In the genomic region with DNA sequence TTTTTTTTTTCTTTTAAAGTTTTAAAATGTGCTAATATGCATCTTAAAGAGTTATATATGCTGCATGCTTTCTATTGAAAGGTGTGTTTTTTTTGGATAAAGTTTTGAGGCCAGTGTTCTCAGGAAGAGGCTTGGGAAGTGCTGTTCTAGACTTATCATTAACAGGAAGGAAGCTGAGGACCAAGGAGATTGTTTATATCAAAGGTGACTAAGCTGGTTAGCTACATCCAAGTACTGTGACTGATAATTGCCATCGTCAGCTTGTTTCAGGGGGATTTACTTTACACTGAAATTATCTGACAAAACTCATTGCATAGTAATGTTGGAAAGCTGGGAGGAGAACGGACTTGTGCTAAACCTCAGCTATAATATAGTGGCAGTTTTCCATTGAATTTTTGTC, we compare ENCODE assay signal across 20 cellular contexts. TPM values are rescaled to one million over a fixed set of nuclear protein-coding genes. Genes with fewer than 3 reads are reported as not detected.
DNase-seq lines count a peak whose midpoint lies in the region; ATAC-seq, FAIRE-seq and TF ChIP-seq lines count a peak whose summit lies in the region.
"Had no signal": no experiment of that assay in that cellular context is flagged by ENCODE, and none has a peak within 500 bp of the region (broad histone marks: within the 10 kb centered on the region; RNA-seq: fewer than 3 reads in every experiment).

No MANE protein-coding gene starts in this region.

- no peak for TF ChIP-seq POLR2A in K562 (conservative IDR thresholded peaks at IDR 0.05)

- H3K4me3 Mint-ChIP-seq in naive thymus-derived CD8-positive, alpha-beta T cell = no peak overlapping the region
- no peak overlapping the region for H3K4me3 Mint-ChIP-seq in CD8-positive, alpha-beta T cell
- H3K4me3 Mint-ChIP-seq: dendritic cell treated with granulocyte-macrophage colony-stimulating factor and Interleukin-4, amounts not matched to agents 40 ng/mL and 50 ng/mL, for 4 days; mesothelial cell of epicardium; neural crest cell had no signal

- H3K27ac Mint-ChIP-seq in naive thymus-derived CD8-positive, alpha-beta T cell = no peak overlapping the region
- H3K27ac Mint-ChIP-seq in CD8-positive, alpha-beta T cell = no peak overlapping the region
- H3K27ac Mint-ChIP-seq: dendritic cell treated with granulocyte-macrophage colony-stimulating factor and Interleukin-4, amounts not matched to agents 40 ng/mL and 50 ng/mL, for 4 days; mesothelial cell of epicardium had no signal

- no peaks in the 10 kb centered on the region for H3K79me2 ChIP-seq in K562 (ENCODE audit: control insufficient read depth, insufficient read depth, low read length)
- no peaks in the 10 kb centered on the region for H3K79me2 ChIP-seq in hepatocyte

- no peak overlapping the region for H2AFZ ChIP-seq in K562 (ENCODE audit: low read depth, low read length)
- H2AFZ ChIP-seq in hepatocyte = no peak overlapping the region

- H3K4me3 ChIP-seq in HEK293 (ENCODE audit: low read depth, low read length) (no peak overlapping the region), K562 (no peak overlapping the region), hepatocyte (no peak overlapping the region)
- H3K4me3 ChIP-seq in CD8-positive, alpha-beta T cell (ENCODE audit: low read depth, low read length) = no peak overlapping the region
- H3K4me3 ChIP-seq: ascending aorta, SK-N-MC, stomach had no signal

- H3K4me1 ChIP-seq in HEK293 (ENCODE audit: control insufficient read depth, insufficient read depth, low read length) (peaks cover 2% of the 10 kb centered on the region; the same call in 1 of the 2 replicates), K562 (replicated peaks in 1 of 2; ENCODE audit: control insufficient read depth in 2 of 2, insufficient read depth in 2 of 2, low read length in 2 of 2) (peaks cover 0 to 4% of the 10 kb centered on the region in 2 experiments; a peak in 2 of 5 replicates), hepatocyte (ENCODE audit: insufficient read depth) (no peaks in the 10 kb centered on the region)
- no peaks in the 10 kb centered on the region for H3K4me1 ChIP-seq in CD8-positive, alpha-beta T cell (ENCODE audit: insufficient read depth, low read length)
- H3K4me1 ChIP-seq: ascending aorta had no signal

- ATAC-seq in K562 (peak; percentile 79), HG03565 (IDR thresholded peaks at IDR 0.05; ENCODE audit: unreplicated experiment) (no peak)
- no peak for ATAC-seq in naive thymus-derived CD8-positive, alpha-beta T cell
- ATAC-seq in CD8-positive, alpha-beta T cell = no peak

- no peaks in the 10 kb centered on the region for H3K9me1 ChIP-seq in K562 (ENCODE audit: control insufficient read depth, insufficient read depth, low read length)

- H3K27ac ChIP-seq in HEK293 (ENCODE audit: extremely low read depth, low read depth, low read length) (no peak overlapping the region), K562 (ENCODE audit: extremely low read depth, low read depth, low read length) (no peak overlapping the region), hepatocyte (no peak overlapping the region)
- no peak overlapping the region for H3K27ac ChIP-seq in CD8-positive, alpha-beta T cell (ENCODE audit: low read depth, low read length)
- H3K27ac ChIP-seq: ascending aorta, SK-N-MC, stomach had no signal

- no peaks in the 10 kb centered on the region for H3K36me3 Mint-ChIP-seq in naive thymus-derived CD8-positive, alpha-beta T cell
- H3K36me3 Mint-ChIP-seq in CD8-positive, alpha-beta T cell = no peaks in the 10 kb centered on the region

- H3K4me2 ChIP-seq in K562 (ENCODE audit: insufficient read depth, low read length) = no peak overlapping the region
- H3K4me2 ChIP-seq in hepatocyte = no peak overlapping the region

- BruUV-seq in K562 (replicated peaks; lab: Mats Ljungman, UMichigan) = no TSS peak

- H3K9ac ChIP-seq in K562 (ENCODE audit: insufficient read depth in 1 of 2, low read depth in 2 of 2, low read length in 2 of 2) = no peak overlapping the region

- H3K9me2 ChIP-seq in hepatocyte (replicated peaks; ENCODE audit: insufficient read depth) = no peaks in the 10 kb centered on the region

- H3K27me3 Mint-ChIP-seq in naive thymus-derived CD8-positive, alpha-beta T cell = peaks cover 0 to 2% (median 0%) of the 10 kb centered on the region in 5 donors
- H3K27me3 Mint-ChIP-seq in CD8-positive, alpha-beta T cell (ENCODE audit: low read depth) = no peaks in the 10 kb centered on the region
- H3K27me3 Mint-ChIP-seq: dendritic cell treated with granulocyte-macrophage colony-stimulating factor and Interleukin-4, amounts not matched to agents 40 ng/mL and 50 ng/mL, for 4 days had no signal

- H4K20me1 ChIP-seq in K562 (replicated peaks; ENCODE audit: control insufficient read depth, insufficient read depth, low read length) = no peaks in the 10 kb centered on the region
- H4K20me1 ChIP-seq in hepatocyte (ENCODE audit: insufficient read depth, poor library complexity, severe bottlenecking) = no peaks in the 10 kb centered on the region

- no peak for TF ChIP-seq EP300 in K562 (IDR thresholded peaks at IDR 0.05; ENCODE audit: low read length)

- no peaks in the 10 kb centered on the region for H3K9me3 Mint-ChIP-seq in naive thymus-derived CD8-positive, alpha-beta T cell
- no peaks in the 10 kb centered on the region for H3K9me3 Mint-ChIP-seq in CD8-positive, alpha-beta T cell
- H3K9me3 Mint-ChIP-seq: dendritic cell treated with granulocyte-macrophage colony-stimulating factor and Interleukin-4, amounts not matched to agents 40 ng/mL and 50 ng/mL, for 4 days; mesothelial cell of epicardium; neural crest cell had no signal

- intact Hi-C loops in K562 (cut with micrococcal nuclease) = loop anchor here (5.0 kb wide), 1 partner anchor 34 kb away; the partner anchor contains the start of gene UTS2B
- intact Hi-C loops in CD8-positive, alpha-beta T cell (cut with DNase I, micrococcal nuclease) = no loop called here

- no peaks in the 10 kb centered on the region for H3K27me3 ChIP-seq in K562 (ENCODE audit: control insufficient read depth in 2 of 2, insufficient read depth in 2 of 2, low read length in 2 of 2)
- no peaks in the 10 kb centered on the region for H3K27me3 ChIP-seq in hepatocyte
- H3K27me3 ChIP-seq in CD8-positive, alpha-beta T cell (ENCODE audit: insufficient read depth, low read length) = no peaks in the 10 kb centered on the region
- H3K27me3 ChIP-seq: ascending aorta, stomach had no signal

- peaks cover 0 to 2% (median 0%) of the 10 kb centered on the region in 4 donors for H3K4me1 Mint-ChIP-seq in naive thymus-derived CD8-positive, alpha-beta T cell
- H3K4me1 Mint-ChIP-seq in CD8-positive, alpha-beta T cell (ENCODE audit: low read depth) = no peaks in the 10 kb centered on the region

- no peak for TF ChIP-seq RAD21 in K562 (CRISPR knock-in tag; conservative IDR thresholded peaks at IDR 0.05 in 1 of 2, IDR thresholded peaks at IDR 0.05 in 1 of 2)

- 12% methylated on average over 2 of the region's 2 CpGs for WGBS in K562 (ENCODE audit: insufficient coverage, low coverage, missing lambda C conversion rate)
- WGBS in hepatocyte (ENCODE audit: low lambda C conversion rate, missing lambda C conversion rate) = 84% methylated on average over 2 of the region's 2 CpGs

- in situ Hi-C loops in Caki2 (cut with HindIII; ENCODE audit: low pct_unique_long_range_greater_than_20kb, low sequenced_read_pairs) = no loop called here
- in situ Hi-C loops in K562 (cut with MboI) = no loop called here

- POLR2A ChIA-PET in HEK293 (lab: Yijun Ruan, JAX) (no interaction called here), K562 (lab: Yijun Ruan, JAX) (interaction anchor here (0.8 to 1.7 kb wide), 3 partner anchors 11 to 30 kb away, joined by 3 to 9 read pairs (median 4); no protein-coding TSS in a partner anchor)
- POLR2A ChIA-PET in naive thymus-derived CD8-positive, alpha-beta T cell (lab: Charles Lee) = no interaction called here
- POLR2A ChIA-PET in CD8-positive, alpha-beta T cell (lab: Charles Lee) = interaction anchor here (0.9 kb wide), 1 partner anchor 12 kb away, joined by 3 read pairs; no protein-coding TSS in a partner anchor

- FAIRE-seq in K562 (lab: Jason Lieb, UNC) = peak; percentile 57

- peaks cover 5 to 50% of the 10 kb centered on the region in 2 experiments; a peak in 2 of 3 replicates for H3K36me3 ChIP-seq in HEK293 (ENCODE audit: control insufficient read depth in 2 of 2, insufficient read depth in 1 of 2, low read length in 2 of 2)
- H3K36me3 ChIP-seq in K562 (ENCODE audit: control insufficient read depth, insufficient read depth, low read length) = peaks cover 47% of the 10 kb centered on the region; the same call in 2 of the 3 replicates
- H3K36me3 ChIP-seq in hepatocyte (replicated peaks; ENCODE audit: insufficient read depth, low read depth) = no peaks in the 10 kb centered on the region
- no peaks in the 10 kb centered on the region for H3K36me3 ChIP-seq in CD8-positive, alpha-beta T cell (ENCODE audit: insufficient read depth, low read length)

- DNase-seq in Caki2 (ENCODE audit: low read depth) = peak; percentile 35
- DNase-seq in K562 (ENCODE audit: extremely low read depth in 1 of 4, low spot score in 3 of 4) = peak in 2 of 4 experiments; percentile 15 to 39
- DNase-seq in lung microvascular endothelial cell (ENCODE audit: low read depth in 2 of 2) = peak; percentile 68 to 85
- no peak for DNase-seq in naive thymus-derived CD8-positive, alpha-beta T cell
- DNase-seq in hepatocyte (ENCODE audit: low spot score) = no peak
- DNase-seq in CD8-positive, alpha-beta T cell = no peak
- DNase-seq: activated CD8-positive, alpha-beta memory T cell treated with anti-CD3 and anti-CD28 coated beads, Interleukin-2, amount 50 U/mL, for 4 hours; activated gamma-delta T cell treated with Interleukin-2 at 50 U/mL for 16 hours; islet precursor cell; NCI-H2081 treated with DMSO at 0.1 percent for 48 hours; NCI-H510A treated with DMSO at 0.1 percent for 48 hours; stomach; T-helper 9 cell had no signal

- TF ChIP-seq CTCF in HEK293 (tag by site-specific recombination; IDR thresholded peaks at IDR 0.05) (no peak), K562 (IDR thresholded peaks at IDR 0.05 in 2 of 3, conservative IDR thresholded peaks at IDR 0.05 in 1 of 3; ENCODE audit: insufficient read depth in 2 of 3, low read depth in 1 of 3, low read length in 3 of 3) (no peak), hepatocyte (IDR thresholded peaks at IDR 0.05; ENCODE audit: poor library complexity) (no peak)
- no peak for TF ChIP-seq CTCF in CD8-positive, alpha-beta T cell (IDR thresholded peaks at IDR 0.05)

- H3K9me3 ChIP-seq in HEK293 (ENCODE audit: control insufficient read depth, insufficient read depth, low read depth, low read length) = no peaks in the 10 kb centered on the region
- H3K9me3 ChIP-seq in K562 (replicated peaks; ENCODE audit: control insufficient read depth, insufficient read depth, low read depth, low read length) = no peaks in the 10 kb centered on the region
- H3K9me3 ChIP-seq in hepatocyte (ENCODE audit: low read depth) = no peaks in the 10 kb centered on the region
- H3K9me3 ChIP-seq in CD8-positive, alpha-beta T cell (ENCODE audit: low read length) = no peaks in the 10 kb centered on the region
- H3K9me3 ChIP-seq: ascending aorta, stomach had no signal

- CTCF ChIA-PET in HEK293 (lab: Yijun Ruan, JAX) (interaction anchor here (0.6 to 0.7 kb wide), 2 partner anchors 556 to 1044 kb away, joined by 3 to 4 read pairs; no protein-coding TSS in a partner anchor), K562 (lab: Yijun Ruan, JAX; ENCODE audit: low intra/inter-chr PET ratio) (no interaction called here)
- CTCF ChIA-PET in CD8-positive, alpha-beta T cell (lab: Charles Lee) = no interaction called here

RNA-seq across cellular contexts. Expression of gene UTS2B, which starts 36.3 kb away (rescaled TPM):
- 8.1 TPM in 1 of 2 replicates, not detected in the other for total RNA-seq in Caki2 (2014; rRNA removed; shearing (Covaris generic); ENCODE audit: low replicate concordance)
- not detected in 2 replicates for total RNA-seq in K562 (2011; cell fraction: chromatin; rRNA removed; ENCODE audit: low replicate concordance)
- total RNA-seq in K562 (2011; cell fraction: nucleolus; rRNA removed) = 0.53 TPM in 1 of 2 replicates, not detected in the other
- total RNA-seq in K562 (2011; cell fraction: nucleoplasm; rRNA removed) = not detected in 2 replicates
- total RNA-seq in K562 (2014; rRNA removed) = not detected in 2 replicates
- not detected in 2 replicates for total RNA-seq in K562 (2014; rRNA removed; fragmentation: Illumina TruSeq; extraction: Trizol)
- total RNA-seq in K562 (2015; rRNA removed; fragmentation: Illumina TruSeq; extraction: Trizol) = not detected in 2 replicates
- total RNA-seq in K562 (2021) = not detected in 2 replicates
- polyA plus RNA-seq in K562 (2011; rRNA removed) = 0.06 TPM in 1 of 2 replicates, not detected in the other
- not detected in 2 replicates for polyA plus RNA-seq in K562 (2011; cell fraction: cytosol; rRNA removed)
- polyA plus RNA-seq in K562 (2011; cell fraction: nucleus; rRNA removed) = 0.27 TPM in 1 of 2 replicates, not detected in the other
- 0.24 TPM in 1 of 2 replicates, not detected in the other for polyA plus RNA-seq in K562 (2012)
- not detected in 2 replicates for polyA plus RNA-seq in K562 (2014; fragmentation: Illumina TruSeq; extraction: Trizol)
- not detected for polyA plus RNA-seq in K562 (2014; fragmentation: Nextera tagmentation; extraction: Ambion mirVana)
- polyA plus RNA-seq in K562 (2014; rRNA removed) = not detected in 2 replicates
- polyA minus RNA-seq in K562 (2011; rRNA and poly(A)+ RNA removed) = 0.15 and 0.28 TPM in 2 replicates
- polyA minus RNA-seq in K562 (2011; cell fraction: cytosol; rRNA and poly(A)+ RNA removed) = not detected in 2 replicates
- not detected in 2 replicates for polyA minus RNA-seq in K562 (2011; cell fraction: nucleus; rRNA and poly(A)+ RNA removed)
- total RNA-seq in lung microvascular endothelial cell = 0.20 and 0.22 TPM in 2 replicates
- not detected for total RNA-seq in naive thymus-derived CD8-positive, alpha-beta T cell
- not detected for polyA plus RNA-seq in naive thymus-derived CD8-positive, alpha-beta T cell
- 0.07 TPM in 1 of 2 replicates, not detected in the other for total RNA-seq in hepatocyte
- polyA plus RNA-seq in hepatocyte = 0.19 and 0.29 TPM in 2 replicates
- total RNA-seq in CD8-positive, alpha-beta T cell = not detected
- total RNA-seq: stomach had no signal

RNA-seq across cellular contexts. Expression of gene CCDC50, which starts 37.5 kb away (rescaled TPM):
- total RNA-seq in Caki2 (2014; rRNA removed; shearing (Covaris generic); ENCODE audit: low replicate concordance) = 84.3 and 91.5 TPM in 2 replicates
- total RNA-seq in K562 (2011; cell fraction: chromatin; rRNA removed; ENCODE audit: low replicate concordance) = 23.2 and 44.5 TPM in 2 replicates
- 9.7 and 10.7 TPM in 2 replicates for total RNA-seq in K562 (2011; cell fraction: nucleolus; rRNA removed)
- 22.4 and 32.1 TPM in 2 replicates for total RNA-seq in K562 (2011; cell fraction: nucleoplasm; rRNA removed)
- total RNA-seq in K562 (2014; rRNA removed) = 50.0 and 63.4 TPM in 2 replicates
- 42.4 and 47.6 TPM in 2 replicates for total RNA-seq in K562 (2014; rRNA removed; fragmentation: Illumina TruSeq; extraction: Trizol)
- 37.1 and 37.6 TPM in 2 replicates for total RNA-seq in K562 (2015; rRNA removed; fragmentation: Illumina TruSeq; extraction: Trizol)
- total RNA-seq in K562 (2021) = 44.3 and 44.9 TPM in 2 replicates
- polyA plus RNA-seq in K562 (2011; rRNA removed) = 29.4 and 38.5 TPM in 2 replicates
- polyA plus RNA-seq in K562 (2011; cell fraction: cytosol; rRNA removed) = 15.9 and 22.9 TPM in 2 replicates
- 16.3 and 24.7 TPM in 2 replicates for polyA plus RNA-seq in K562 (2011; cell fraction: nucleus; rRNA removed)
- polyA plus RNA-seq in K562 (2012) = 29.2 and 45.8 TPM in 2 replicates
- 39.4 and 41.9 TPM in 2 replicates for polyA plus RNA-seq in K562 (2014; fragmentation: Illumina TruSeq; extraction: Trizol)
- 10 to 100 TPM in 1 of 2 experiments, 1 to 10 TPM in 1; 8.4 to 10.9 TPM for polyA plus RNA-seq in K562 (2014; fragmentation: Nextera tagmentation; extraction: Ambion mirVana)
- 35.1 and 40.4 TPM in 2 replicates for polyA plus RNA-seq in K562 (2014; rRNA removed)
- 50.5 and 51.7 TPM in 2 replicates for polyA minus RNA-seq in K562 (2011; rRNA and poly(A)+ RNA removed)
- polyA minus RNA-seq in K562 (2011; cell fraction: cytosol; rRNA and poly(A)+ RNA removed) = 24.1 and 24.2 TPM in 2 replicates
- 29.4 and 46.7 TPM in 2 replicates for polyA minus RNA-seq in K562 (2011; cell fraction: nucleus; rRNA and poly(A)+ RNA removed)
- 68.9 and 93.5 TPM in 2 replicates for total RNA-seq in lung microvascular endothelial cell
- total RNA-seq in naive thymus-derived CD8-positive, alpha-beta T cell = 1 to 10 TPM; 3.2 to 4.4 TPM
- under 1 TPM; 0.80 to 0.99 (median 0.99) TPM for polyA plus RNA-seq in naive thymus-derived CD8-positive, alpha-beta T cell
- 49.6 and 54.6 TPM in 2 replicates for total RNA-seq in hepatocyte
- polyA plus RNA-seq in hepatocyte = 31.6 and 34.9 TPM in 2 replicates
- total RNA-seq in CD8-positive, alpha-beta T cell = 1 to 10 TPM; 5.6 to 7.1 TPM

Comparison
In these comparisons a context has a peak if more than half of its experiments do, and no peak if none do; other contexts are left out.
1. DNase-seq: peak in Caki2 (single experiment) and lung microvascular endothelial cell (2 of 2); none in naive thymus-derived CD8-positive, alpha-beta T cell (0 of 10), hepatocyte (single experiment) and CD8-positive, alpha-beta T cell (0 of 7).
2. POLR2A ChIA-PET loops: an anchor here in K562 (0.8 to 1.7 kb wide) and CD8-positive, alpha-beta T cell (0.9 kb wide); none called in HEK293 and naive thymus-derived CD8-positive, alpha-beta T cell.